In genomic region chr2:234990300-234990699, GRCh38 we compare ENCODE assay signal across 23 cellular contexts. TPM values are rescaled to one million over a fixed set of nuclear protein-coding genes. Genes with fewer than 3 reads are reported as not detected.
"Had no signal": no experiment of that assay in that cellular context is flagged by ENCODE, and none has a peak within 500 bp of the region (broad histone marks: within the 10 kb centered on the region; RNA-seq: fewer than 3 reads in every experiment).

No MANE protein-coding gene starts in this region.

- H3K36me3 Mint-ChIP-seq: activated CD4-positive, alpha-beta memory T cell treated with anti-CD3 and anti-CD28 coated beads for 36 hours; naive thymus-derived CD4-positive, alpha-beta T cell had no signal

- H3K4me1 Mint-ChIP-seq: activated CD4-positive, alpha-beta T cell treated with anti-CD3 and anti-CD28 coated beads, Interleukin-2, amount 10 ng/mL, durations not matched to agents 24 days and 14 days had no signal

- ATAC-seq: esophagus mucosa; left ventricle myocardium superior; naive thymus-derived CD4-positive, alpha-beta T cell; right cardiac atrium had no signal

- H3K36me3 ChIP-seq: spleen, upper lobe of left lung, vagina had no signal

- H3K4me3 Mint-ChIP-seq: activated CD4-positive, alpha-beta memory T cell treated with anti-CD3 and anti-CD28 coated beads for 36 hours; activated CD4-positive, alpha-beta T cell treated with anti-CD3 and anti-CD28 coated beads, Interleukin-2, amount 10 ng/mL, durations not matched to agents 24 days and 14 days; activated T-cell treated with anti-CD3 and anti-CD28 coated beads, Interleukin-2, amount 50 U/mL, for 24 hours; naive thymus-derived CD4-positive, alpha-beta T cell; neural crest cell had no signal

- H3K9me3 ChIP-seq: spleen, testis, upper lobe of left lung, vagina had no signal

- DNase-seq: activated CD4-positive, alpha-beta memory T cell treated with anti-CD3 and anti-CD28 coated beads for 36 hours; activated CD4-positive, alpha-beta T cell treated with anti-CD3 and anti-CD28 coated beads, Interleukin-2, amount 10 ng/mL, durations not matched to agents 24 days and 14 days; activated CD4-positive, CD25-positive, alpha-beta regulatory T cell treated with anti-CD3 and anti-CD28 coated beads, Interleukin-2, amount 50 U/mL, for 72 hours; activated CD8-positive, alpha-beta memory T cell treated with anti-CD3 and anti-CD28 coated beads, Interleukin-2, amount 50 U/mL, for 48 hours; activated gamma-delta T cell; activated naive CD4-positive, alpha-beta T cell treated with anti-CD3 and anti-CD28 coated beads, Interleukin-2, amount 50 U/mL, for 16 hours; activated T-cell treated with anti-CD3 and anti-CD28 coated beads, Interleukin-2, amount 50 U/mL, for 24 hours; amniotic stem cell; central memory CD4-positive, alpha-beta T cell; foreskin melanocyte; left ventricle myocardium superior; mammary epithelial cell; occipital lobe; right cardiac atrium; spleen; stimulated activated CD4-positive, alpha-beta T cell treated with anti-CD3 and anti-CD28 coated beads, Interleukin-2, amount 100 ng/mL, for 48 hours; stimulated activated naive CD4-positive, alpha-beta T cell treated with Interleukin-2 at 50 U/mL for 16 hours; testis; upper lobe of left lung had no signal

- H3K4me3 ChIP-seq: spleen, testis, upper lobe of left lung, vagina had no signal

- H3K27ac ChIP-seq: vagina had no signal

- H3K9me3 Mint-ChIP-seq: activated CD4-positive, alpha-beta memory T cell treated with anti-CD3 and anti-CD28 coated beads for 36 hours; activated T-cell treated with anti-CD3 and anti-CD28 coated beads, Interleukin-2, amount 50 U/mL, for 24 hours had no signal

- H3K27me3 ChIP-seq: testis, upper lobe of left lung, vagina had no signal

- H3K27ac Mint-ChIP-seq: activated CD4-positive, alpha-beta memory T cell treated with anti-CD3 and anti-CD28 coated beads for 36 hours; activated CD4-positive, alpha-beta T cell treated with anti-CD3 and anti-CD28 coated beads, Interleukin-2, amount 10 ng/mL, durations not matched to agents 24 days and 14 days; activated T-cell treated with anti-CD3 and anti-CD28 coated beads, Interleukin-2, amount 50 U/mL, for 24 hours; naive thymus-derived CD4-positive, alpha-beta T cell had no signal

RNA-seq across cellular contexts. Expression of gene SH3BP4, which starts 38.5 kb away (rescaled TPM):
- polyA plus RNA-seq: naive thymus-derived CD4-positive, alpha-beta T cell had no signal
